In the genomic region with DNA sequence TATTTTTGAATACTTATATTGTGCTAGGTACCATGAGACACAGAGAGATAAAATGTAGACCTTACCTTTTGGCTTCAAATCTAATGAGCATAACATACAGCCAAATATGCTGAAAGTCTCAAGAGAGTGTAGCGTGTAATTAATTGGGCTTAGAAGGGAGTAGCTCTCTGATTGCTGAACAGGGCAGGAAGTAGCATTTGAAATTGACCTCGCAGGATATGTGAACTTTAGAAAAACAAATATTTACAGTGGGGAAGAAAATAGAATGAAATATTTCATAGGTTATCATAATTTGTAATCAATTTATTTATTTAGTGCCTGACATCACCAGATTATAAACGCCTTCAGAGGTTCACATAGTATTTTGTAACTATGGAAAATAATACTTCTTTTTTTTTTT, we compare ENCODE assay signal across 16 cellular contexts.
DNase-seq lines count a peak whose midpoint lies in the region; FAIRE-seq lines count a peak whose summit lies in the region.
"Had no signal": no experiment of that assay in that cellular context is flagged by ENCODE, and none has a peak within 500 bp of the region (broad histone marks: within the 10 kb centered on the region; RNA-seq: fewer than 3 reads in every experiment).

No MANE protein-coding gene starts in this region.

- H3K9me3 ChIP-seq in small intestine (ENCODE audit: control insufficient read depth, low read depth), result no peaks in the 10 kb centered on the region
- H3K9me3 ChIP-seq: BLaER1 had no signal

- WGBS in small intestine, 3 donors, result 12 to 39% (median 22%) methylated on average over 3 of the region's 3 CpGs

- peak; percentile 2 for DNase-seq in NCI-H146 (lab: John Stamatoyannopoulos, UW)
- DNase-seq in NCI-H146 treated with DMSO at 0.1 percent for 48 hours (lab: John Stamatoyannopoulos, UW; ENCODE audit: unreplicated experiment), result no peak
- DNase-seq in DMS53 (lab: John Stamatoyannopoulos, UW), result peak; percentile 33
- peak; percentile 35 for DNase-seq in small intestine
- DNase-seq in NCI-H446 (lab: John Stamatoyannopoulos, UW), result no peak
- no peak for DNase-seq in ecto neural progenitor cell (ENCODE audit: low spot score)
- no peak for DNase-seq in posterior vena cava (ENCODE audit: low spot score)
- DNase-seq: 8988T; AML-193; CD4-positive, CD25-positive, alpha-beta regulatory T cell; H7; IMR-90; KBM-7 had no signal

- H3K27ac ChIP-seq in small intestine (ENCODE audit: low read depth in 1 of 2, low read length in 1 of 2), result no peak overlapping the region
- H3K27ac ChIP-seq: BLaER1 had no signal

- H3K4me3 ChIP-seq in small intestine (ENCODE audit: low read depth in 1 of 2, low read length in 2 of 2), result no peak overlapping the region
- H3K4me3 ChIP-seq: BLaER1, GM23338 had no signal

- H3K4me1 ChIP-seq in small intestine (ENCODE audit: control insufficient read depth in 2 of 2, insufficient read depth in 1 of 2, low read depth in 1 of 2, low read length in 1 of 2), result no peaks in the 10 kb centered on the region
- H3K4me1 ChIP-seq: BLaER1 had no signal

- no peaks in the 10 kb centered on the region for H3K36me3 ChIP-seq in small intestine (ENCODE audit: control insufficient read depth in 2 of 2, insufficient read depth in 2 of 2, low read length in 2 of 2)
- H3K36me3 ChIP-seq: BLaER1 had no signal

- FAIRE-seq in islet of Langerhans (lab: Jason Lieb, UNC) (peak; percentile 85), small intestine (lab: Jason Lieb, UNC) (no peak)

- H3K27me3 ChIP-seq in small intestine (ENCODE audit: control insufficient read depth in 2 of 2, insufficient read depth in 2 of 2, low read length in 2 of 2), result no peaks in the 10 kb centered on the region
- H3K27me3 ChIP-seq: BLaER1 had no signal

- intact Hi-C loops in posterior vena cava (cut with DNase I), result no loop called here

Comparison
In these comparisons a context has a peak if more than half of its experiments do, and no peak if none do; other contexts are left out.
1. DNase-seq: peak in NCI-H146 (single experiment), DMS53 (single experiment) and small intestine (single experiment); none in NCI-H146 treated with DMSO at 0.1 percent for 48 hours (single experiment), NCI-H446 (0 of 2), ecto neural progenitor cell (single experiment) and posterior vena cava (single experiment).